In genomic region chr15:36090276-36090946, GRCh38 we compare ENCODE assay signal across 17 cellular contexts.
A peak's percentile ranks its signal among the peaks of the same experiment; 100 is the strongest.
DNase-seq lines count a peak whose midpoint lies in the region.
"Had no signal": no experiment of that assay in that cellular context is flagged by ENCODE, and none has a peak within 500 bp of the region (broad histone marks: within the 10 kb centered on the region; RNA-seq: fewer than 3 reads in every experiment).

No MANE protein-coding gene starts in this region.

- no peak overlapping the region for H3K9ac ChIP-seq in NT2/D1 (ENCODE audit: insufficient read length, low read depth)

- DNase-seq in NCI-H2107 treated with DMSO at 0.1 percent for 48 hours (lab: John Stamatoyannopoulos, UW; ENCODE audit: unreplicated experiment) (peak; percentile 49), NCI-H2107 (lab: John Stamatoyannopoulos, UW) (no peak), NCI-H128 (lab: John Stamatoyannopoulos, UW; ENCODE audit: unreplicated experiment) (peak; percentile 44), NT2/D1 (ENCODE audit: low read depth, low spot score) (peak; percentile 38), iPS-NIHi7 (ENCODE audit: extremely low spot score) (peak; percentile 13), Ammon's horn (ENCODE audit: low spot score) (no peak), amygdala (lab: John Stamatoyannopoulos, UW) (no peak)
- no peak for DNase-seq in stimulated activated naive CD4-positive, alpha-beta T cell (lab: John Stamatoyannopoulos, UW)
- DNase-seq: CD4-positive, CD25-positive, alpha-beta regulatory T cell; GOT3; IMR-90; Kasumi-1; NCI-H1694; NCI-H524 treated with DMSO at 0.1 percent for 48 hours; T-helper 1 cell had no signal

- H3K9me3 ChIP-seq in NT2/D1 (ENCODE audit: insufficient read depth, low read length), result no peaks in the 10 kb centered on the region
- H3K9me3 ChIP-seq: A549 had no signal

- no peaks in the 10 kb centered on the region for H3K36me3 ChIP-seq in NT2/D1 (ENCODE audit: insufficient read depth, insufficient read length, low read length)

- no peaks in the 10 kb centered on the region for H3K4me1 ChIP-seq in NT2/D1 (ENCODE audit: insufficient read depth, insufficient read length)
- H3K4me1 ChIP-seq: A549 had no signal

- H3K4me3 ChIP-seq in NT2/D1 (ENCODE audit: insufficient read length, low read depth), result no peak overlapping the region
- H3K4me3 ChIP-seq: A549, SK-N-MC had no signal

- H3K27me3 ChIP-seq in NT2/D1 (ENCODE audit: insufficient read depth, insufficient read length), result no peaks in the 10 kb centered on the region

Comparison
In these comparisons a context has a peak if more than half of its experiments do, and no peak if none do; other contexts are left out.
1. DNase-seq: peak in NCI-H2107 treated with DMSO at 0.1 percent for 48 hours (single experiment), NCI-H128 (single experiment), NT2/D1 (single experiment) and iPS-NIHi7 (single experiment); none in NCI-H2107 (single experiment), stimulated activated naive CD4-positive, alpha-beta T cell (0 of 6), Ammon's horn (single experiment) and amygdala (0 of 56).